ENCODE assay signal across 8 cellular contexts in the genomic region with DNA sequence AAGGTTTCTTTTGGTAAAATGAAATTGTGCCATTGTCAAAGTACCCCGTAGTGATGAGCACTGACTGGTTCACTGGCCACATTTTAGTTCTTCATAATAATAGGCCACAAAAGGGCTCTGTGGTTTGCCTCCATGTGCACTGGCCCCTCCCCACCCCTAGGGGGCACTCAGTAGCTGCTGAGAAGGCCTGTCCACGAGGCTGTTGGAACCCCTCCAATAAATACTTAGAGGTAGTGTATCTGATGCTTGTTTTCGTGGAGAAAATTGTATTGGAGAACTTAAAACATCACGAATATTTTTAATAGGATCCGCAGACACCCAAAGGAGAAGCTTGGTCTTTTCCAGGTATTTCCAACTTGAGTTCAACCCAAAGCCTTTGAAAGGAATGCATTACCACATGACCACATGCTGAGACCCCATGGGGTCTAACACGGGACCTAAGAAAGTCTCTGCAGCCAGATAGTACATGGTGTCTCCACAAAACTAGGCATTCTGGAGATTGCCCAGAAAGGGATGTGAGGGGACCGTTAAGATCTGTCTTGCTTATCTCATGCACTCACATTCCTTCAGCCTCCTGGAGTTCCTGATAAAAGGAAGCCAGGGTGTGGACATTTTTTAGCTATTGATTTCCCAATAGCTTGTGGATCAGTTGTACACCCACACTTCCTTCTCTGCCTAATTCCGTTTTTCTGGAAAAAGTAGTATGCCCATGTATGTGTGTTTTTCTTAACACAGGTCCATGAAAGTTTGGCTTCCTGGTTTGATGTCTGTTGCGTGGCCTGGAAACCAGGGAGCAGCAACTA. TPM values are rescaled to one million over a fixed set of nuclear protein-coding genes. Genes with fewer than 3 reads are reported as not detected.
A peak's percentile ranks its signal among the peaks of the same experiment; 100 is the strongest.
DNase-seq lines count a peak whose midpoint lies in the region; ATAC-seq and TF ChIP-seq lines count a peak whose summit lies in the region.

No MANE protein-coding gene starts in this region.

- H3K79me2 ChIP-seq in hepatocyte: no peaks in the 10 kb centered on the region

- WGBS in hepatocyte (ENCODE audit: low lambda C conversion rate, missing lambda C conversion rate): 61% methylated on average over 9 of the region's 9 CpGs

- H3K27ac Mint-ChIP-seq in activated naive CD8-positive, alpha-beta T cell treated with anti-CD3 and anti-CD28 coated beads for 36 hours: no peak overlapping the region
- no peak overlapping the region for H3K27ac Mint-ChIP-seq in stimulated activated effector memory CD8-positive, alpha-beta T cell treated with anti-CD3 and anti-CD28 coated beads, Interleukin-12 subunit alpha, Interleukin-12 subunit beta, amount 100 ng/mL, for 72 hours
- H3K27ac Mint-ChIP-seq in CD4-positive, alpha-beta memory T cell: no peak overlapping the region

- no peaks in the 10 kb centered on the region for H3K36me3 ChIP-seq in hepatocyte (replicated peaks; ENCODE audit: insufficient read depth, low read depth)
- no peaks in the 10 kb centered on the region for H3K36me3 ChIP-seq in CD4-positive, alpha-beta memory T cell (ENCODE audit: insufficient read depth, low read length)

- POLR2A ChIA-PET in CD4-positive, alpha-beta memory T cell (lab: Charles Lee; ENCODE audit: partially characterized antibody): no interaction called here

- H4K20me1 ChIP-seq in hepatocyte (ENCODE audit: insufficient read depth, poor library complexity, severe bottlenecking): no peaks in the 10 kb centered on the region

- H3K27ac ChIP-seq in hepatocyte: no peak overlapping the region
- H3K27ac ChIP-seq in CD4-positive, alpha-beta memory T cell (ENCODE audit: low read depth, low read length): no peak overlapping the region

- DNase-seq in Right ventricle myocardium inferior (ENCODE audit: missing footprints) (no peak), cardiac septum (ENCODE audit: low spot score) (no peak), NCI-H2196 treated with DMSO at 0.1 percent for 48 hours (lab: John Stamatoyannopoulos, UW; ENCODE audit: unreplicated experiment) (peak; percentile 10), hepatocyte (ENCODE audit: low spot score) (peak; percentile 73)
- peak; percentile 30 for DNase-seq in activated naive CD8-positive, alpha-beta T cell treated with anti-CD3 and anti-CD28 coated beads for 36 hours
- DNase-seq in stimulated activated effector memory CD8-positive, alpha-beta T cell treated with anti-CD3 and anti-CD28 coated beads, Interleukin-12 subunit alpha, Interleukin-12 subunit beta, amount 100 ng/mL, for 72 hours (ENCODE audit: low spot score in 2 of 2): peak; percentile 22 to 72
- no peak for DNase-seq in CD4-positive, alpha-beta memory T cell

- TF ChIP-seq CTCF in hepatocyte (IDR thresholded peaks at IDR 0.05; ENCODE audit: poor library complexity): peak; percentile 56

- intact Hi-C loops in Right ventricle myocardium inferior (cut with DNase I): loop anchor here (2.0 to 5.0 kb wide), 3 partner anchors 77 to 427 kb away; no protein-coding TSS in a partner anchor
- intact Hi-C loops in cardiac septum (cut with DNase I): loop anchor here (2.0 to 5.0 kb wide), 2 partner anchors 73 to 147 kb away; no protein-coding TSS in a partner anchor
- intact Hi-C loops in CD4-positive, alpha-beta memory T cell (cut with micrococcal nuclease): loop anchor here (5.0 kb wide), 1 partner anchor 148 kb away; no protein-coding TSS in a partner anchor

- H3K9me3 Mint-ChIP-seq in activated naive CD8-positive, alpha-beta T cell treated with anti-CD3 and anti-CD28 coated beads for 36 hours: peaks cover 4% of the 10 kb centered on the region
- no peaks in the 10 kb centered on the region for H3K9me3 Mint-ChIP-seq in stimulated activated effector memory CD8-positive, alpha-beta T cell treated with anti-CD3 and anti-CD28 coated beads, Interleukin-12 subunit alpha, Interleukin-12 subunit beta, amount 100 ng/mL, for 72 hours
- peaks cover 0 to 11% (median 6%) of the 10 kb centered on the region in 8 donors for H3K9me3 Mint-ChIP-seq in CD4-positive, alpha-beta memory T cell

- CTCF ChIA-PET in CD4-positive, alpha-beta memory T cell (lab: Charles Lee; ENCODE audit: partially characterized antibody): interaction anchor here (0.6 to 1.1 kb wide), 3 partner anchors 8 to 15 kb away, joined by 3 to 4 read pairs (median 3); no protein-coding TSS in a partner anchor

- no peaks in the 10 kb centered on the region for H3K27me3 Mint-ChIP-seq in activated naive CD8-positive, alpha-beta T cell treated with anti-CD3 and anti-CD28 coated beads for 36 hours
- no peaks in the 10 kb centered on the region for H3K27me3 Mint-ChIP-seq in CD4-positive, alpha-beta memory T cell

- no peak overlapping the region for H2AFZ ChIP-seq in hepatocyte

- H3K4me1 ChIP-seq in hepatocyte (ENCODE audit: insufficient read depth): peaks cover 6% of the 10 kb centered on the region
- H3K4me1 ChIP-seq in CD4-positive, alpha-beta memory T cell (ENCODE audit: insufficient read depth, low read length): no peaks in the 10 kb centered on the region

- H3K27me3 ChIP-seq in hepatocyte: no peaks in the 10 kb centered on the region
- H3K27me3 ChIP-seq in CD4-positive, alpha-beta memory T cell (ENCODE audit: insufficient read depth, low read length): no peaks in the 10 kb centered on the region

- peaks cover 33% of the 10 kb centered on the region for H3K36me3 Mint-ChIP-seq in activated naive CD8-positive, alpha-beta T cell treated with anti-CD3 and anti-CD28 coated beads for 36 hours
- H3K36me3 Mint-ChIP-seq in stimulated activated effector memory CD8-positive, alpha-beta T cell treated with anti-CD3 and anti-CD28 coated beads, Interleukin-12 subunit alpha, Interleukin-12 subunit beta, amount 100 ng/mL, for 72 hours: peaks cover 4% of the 10 kb centered on the region
- H3K36me3 Mint-ChIP-seq in CD4-positive, alpha-beta memory T cell: peaks cover 0 to 24% of the 10 kb centered on the region in 2 donors

- H3K4me2 ChIP-seq in hepatocyte: no peak overlapping the region

- no peaks in the 10 kb centered on the region for H3K9me2 ChIP-seq in hepatocyte (replicated peaks; ENCODE audit: insufficient read depth)

- H3K4me3 Mint-ChIP-seq in activated naive CD8-positive, alpha-beta T cell treated with anti-CD3 and anti-CD28 coated beads for 36 hours: no peak overlapping the region
- no peak overlapping the region for H3K4me3 Mint-ChIP-seq in stimulated activated effector memory CD8-positive, alpha-beta T cell treated with anti-CD3 and anti-CD28 coated beads, Interleukin-12 subunit alpha, Interleukin-12 subunit beta, amount 100 ng/mL, for 72 hours
- H3K4me3 Mint-ChIP-seq in CD4-positive, alpha-beta memory T cell: no peak overlapping the region

- H3K4me3 ChIP-seq in hepatocyte: no peak overlapping the region
- H3K4me3 ChIP-seq in CD4-positive, alpha-beta memory T cell (ENCODE audit: low read length in 2 of 2): no peak overlapping the region

- no peaks in the 10 kb centered on the region for H3K9me3 ChIP-seq in hepatocyte (ENCODE audit: low read depth)
- no peaks in the 10 kb centered on the region for H3K9me3 ChIP-seq in CD4-positive, alpha-beta memory T cell (ENCODE audit: control insufficient read depth in 1 of 2, low read length in 2 of 2)

- peak; percentile 50 for ATAC-seq in Right ventricle myocardium inferior
- ATAC-seq in HG02610 (IDR thresholded peaks at IDR 0.05; ENCODE audit: unreplicated experiment): peak; percentile 41
- peak; percentile 72 for ATAC-seq in stimulated activated effector memory CD8-positive, alpha-beta T cell treated with anti-CD3 and anti-CD28 coated beads, Interleukin-12 subunit alpha, Interleukin-12 subunit beta, amount 100 ng/mL, for 72 hours

- no peaks in the 10 kb centered on the region for H3K4me1 Mint-ChIP-seq in activated naive CD8-positive, alpha-beta T cell treated with anti-CD3 and anti-CD28 coated beads for 36 hours
- H3K4me1 Mint-ChIP-seq in stimulated activated effector memory CD8-positive, alpha-beta T cell treated with anti-CD3 and anti-CD28 coated beads, Interleukin-12 subunit alpha, Interleukin-12 subunit beta, amount 100 ng/mL, for 72 hours: no peaks in the 10 kb centered on the region
- no peaks in the 10 kb centered on the region for H3K4me1 Mint-ChIP-seq in CD4-positive, alpha-beta memory T cell

RNA-seq across cellular contexts. Expression of gene NOSTRIN, which starts 28.5 kb away (rescaled TPM):
- total RNA-seq in Right ventricle myocardium inferior: 16.9 TPM
- 8.9 TPM for total RNA-seq in cardiac septum
- not detected for total RNA-seq in activated naive CD8-positive, alpha-beta T cell treated with anti-CD3 and anti-CD28 coated beads for 36 hours
- total RNA-seq in hepatocyte: 10.7 and 19.1 TPM in 2 replicates
- polyA plus RNA-seq in hepatocyte: 5.8 and 10.1 TPM in 2 replicates
- total RNA-seq in CD4-positive, alpha-beta memory T cell: not detected
- not detected for polyA plus RNA-seq in CD4-positive, alpha-beta memory T cell

Comparison
In these comparisons a context has a peak if more than half of its experiments do, and no peak if none do; other contexts are left out.
1. DNase-seq: peak in NCI-H2196 treated with DMSO at 0.1 percent for 48 hours (single experiment), activated naive CD8-positive, alpha-beta T cell treated with anti-CD3 and anti-CD28 coated beads for 36 hours (single experiment), hepatocyte (single experiment) and stimulated activated effector memory CD8-positive, alpha-beta T cell treated with anti-CD3 and anti-CD28 coated beads, Interleukin-12 subunit alpha, Interleukin-12 subunit beta, amount 100 ng/mL, for 72 hours (2 of 2); none in Right ventricle myocardium inferior (single experiment), cardiac septum (single experiment) and CD4-positive, alpha-beta memory T cell (0 of 5).
2. Peak in every context shown above with its lines, with median percentiles within 50 percentile points of each other: ATAC-seq.